In genomic region chr2:120341977-120342376, GRCh38 we compare ENCODE assay signal across 24 cellular contexts. TPM values are rescaled to one million over a fixed set of nuclear protein-coding genes. Genes with fewer than 3 reads are reported as not detected.
DNase-seq lines count a peak whose midpoint lies in the region; ATAC-seq and TF ChIP-seq lines count a peak whose summit lies in the region.
"Had no signal": no experiment of that assay in that cellular context is flagged by ENCODE, and none has a peak within 500 bp of the region (broad histone marks: within the 10 kb centered on the region; RNA-seq: fewer than 3 reads in every experiment).

No MANE protein-coding gene starts in this region.

- no peaks in the 10 kb centered on the region for H3K9me3 Mint-ChIP-seq in CD4-positive, alpha-beta T cell
- H3K9me3 Mint-ChIP-seq: IgD-negative memory B cell had no signal

- H4K8ac ChIP-seq in neuronal stem cell (ENCODE audit: low read depth, low read length), result no peak overlapping the region

- H3K9me3 ChIP-seq in CD4-positive, alpha-beta T cell (ENCODE audit: control insufficient read depth, low read length), result no peaks in the 10 kb centered on the region
- H3K9me3 ChIP-seq in WERI-Rb-1 (ENCODE audit: severe bottlenecking), result no peaks in the 10 kb centered on the region
- H3K9me3 ChIP-seq in neuronal stem cell (replicated peaks in 1 of 2; ENCODE audit: control insufficient read depth in 2 of 2, insufficient read depth in 1 of 2, low read depth in 1 of 2, low read length in 2 of 2), result peaks cover 0 to 2% of the 10 kb centered on the region in 2 donors
- H3K9me3 ChIP-seq: BE2C had no signal

- peaks cover 3 to 8% of the 10 kb centered on the region in 2 donors for H3K4me1 ChIP-seq in neuronal stem cell (ENCODE audit: control insufficient read depth in 2 of 2, insufficient read depth in 1 of 2, low read depth in 1 of 2, low read length in 2 of 2)
- H3K4me1 ChIP-seq: BE2C had no signal

- no peak for ATAC-seq in CD4-positive, alpha-beta T cell (ENCODE audit: poor library complexity)
- ATAC-seq: GM12878, Panc1 had no signal

- peaks cover 66% of the 10 kb centered on the region for H3K27me3 Mint-ChIP-seq in CD4-positive, alpha-beta T cell

- no peak overlapping the region for H3K23ac ChIP-seq in neuronal stem cell (ENCODE audit: low read depth, low read length, poor library complexity)

- H2AK5ac ChIP-seq in neuronal stem cell (ENCODE audit: low read depth, low read length), result peak overlapping the region; percentile 74

- H2BK5ac ChIP-seq in neuronal stem cell (ENCODE audit: low read length), result no peak overlapping the region

- H3K9ac ChIP-seq in neuronal stem cell (ENCODE audit: low read depth, low read length, poor library complexity), result no peak overlapping the region
- H3K9ac ChIP-seq: KMS-11 had no signal

- no peaks in the 10 kb centered on the region for H3K36me3 ChIP-seq in WERI-Rb-1
- no peaks in the 10 kb centered on the region for H3K36me3 ChIP-seq in neuronal stem cell (replicated peaks in 1 of 2; ENCODE audit: control insufficient read depth in 2 of 2, insufficient read depth in 2 of 2, low read length in 2 of 2)
- H3K36me3 ChIP-seq: BE2C had no signal

- H3K79me1 ChIP-seq in neuronal stem cell (ENCODE audit: low read depth, low read length), result peaks cover 3% of the 10 kb centered on the region

- H3K4me3 ChIP-seq in WERI-Rb-1 (ENCODE audit: low read depth, low read length) (no peak overlapping the region), neuronal stem cell (ENCODE audit: low read length in 2 of 2) (no peak overlapping the region)
- H3K4me3 ChIP-seq: GM12878 had no signal

- no peak overlapping the region for H3K18ac ChIP-seq in neuronal stem cell (ENCODE audit: low read length)

- no peak overlapping the region for H3K27ac ChIP-seq in CD4-positive, alpha-beta T cell (ENCODE audit: low read depth, low read length)
- H3K27ac ChIP-seq in WERI-Rb-1 (peak overlapping the region; percentile 54), neuronal stem cell (replicated peaks; ENCODE audit: low read length) (no peak overlapping the region)
- H3K27ac ChIP-seq: KMS-11, RWPE1 had no signal

- no peak overlapping the region for H4K91ac ChIP-seq in neuronal stem cell (ENCODE audit: low read depth, low read length, poor library complexity)

- WGBS in neuronal stem cell (ENCODE audit: extremely low coverage in 2 of 2, insufficient read length in 2 of 2, insufficient replicate concordance in 1 of 2), 2 donors, result no CpG with 5 or more reads among the region's 7 CpGs

- no peak for DNase-seq in CD4-positive, alpha-beta T cell
- peak; percentile 26 for DNase-seq in MV-4-11 (lab: John Stamatoyannopoulos, UW)
- DNase-seq in WERI-Rb-1, result no peak
- no peak for DNase-seq in neuronal stem cell (ENCODE audit: low spot score)
- DNase-seq in DMS 273 treated with DMSO at 0.1 percent for 48 hours (lab: John Stamatoyannopoulos, UW), result no peak
- DNase-seq in stimulated activated CD4-positive, alpha-beta T cell treated with anti-CD3 and anti-CD28 coated beads, Interleukin-15, amount 100 ng/mL, for 24 hours, result no peak
- DNase-seq in NCI-H2227 treated with DMSO at 0.1 percent for 48 hours (lab: John Stamatoyannopoulos, UW), result no peak
- DNase-seq: BE2C; GOT3; HCEC 1CT; NCI-H1092; NCI-H1417 treated with DMSO at 0.1 percent for 48 hours; NCI-H187; NCI-H2081 treated with DMSO at 0.1 percent for 48 hours; NCI-H2171 treated with DMSO at 0.1 percent for 48 hours; NK-92 treated with Interleukin-12 subunit alpha and Interleukin-12 subunit beta, amount 100 ng/mL, for 24 hours; SHP77 treated with DMSO at 0.1 percent for 48 hours had no signal

- H3K4ac ChIP-seq in neuronal stem cell (ENCODE audit: low read length), result no peak overlapping the region

- no peak overlapping the region for H2BK12ac ChIP-seq in neuronal stem cell (ENCODE audit: low read length)

- intact Hi-C loops in CD4-positive, alpha-beta T cell (cut with DNase I, micrococcal nuclease), result loop anchor here in 1 of 2 experiments (2.0 kb wide), 1 partner anchor 339 kb away; no protein-coding TSS in a partner anchor

- H3K4me2 ChIP-seq in neuronal stem cell (ENCODE audit: insufficient read depth, low read length, poor library complexity, severe bottlenecking), result no peak overlapping the region
- H3K4me2 ChIP-seq: KMS-11 had no signal

- H3K27ac Mint-ChIP-seq in CD4-positive, alpha-beta T cell, result no peak overlapping the region

- H3K14ac ChIP-seq in neuronal stem cell (ENCODE audit: low read length), result no peak overlapping the region

- H3K4me3 Mint-ChIP-seq in CD4-positive, alpha-beta T cell, result peak overlapping the region; percentile 44

- peak overlapping the region; percentile 78 for H2BK15ac ChIP-seq in neuronal stem cell (ENCODE audit: low read length)

- CTCF ChIA-PET in CD4-positive, alpha-beta T cell (lab: Charles Lee), result no interaction called here

- peaks cover 10% of the 10 kb centered on the region for H3K4me1 Mint-ChIP-seq in CD4-positive, alpha-beta T cell (ENCODE audit: low read depth)

- POLR2A ChIA-PET in CD4-positive, alpha-beta T cell (lab: Charles Lee), result no interaction called here

- TF ChIP-seq CTCF in CD4-positive, alpha-beta T cell (IDR thresholded peaks at IDR 0.05), result no peak
- TF ChIP-seq CTCF in WERI-Rb-1 (IDR thresholded peaks at IDR 0.05; ENCODE audit: low read depth, low read length), result no peak

- no peak overlapping the region for H2AFZ ChIP-seq in neuronal stem cell (ENCODE audit: low read length)

- H3K36me3 Mint-ChIP-seq in CD4-positive, alpha-beta T cell (ENCODE audit: low read depth), result no peaks in the 10 kb centered on the region
- H3K36me3 Mint-ChIP-seq: IgD-negative memory B cell had no signal

- H2BK120ac ChIP-seq in neuronal stem cell (ENCODE audit: low read depth, low read length), result no peak overlapping the region

- peaks cover 51% of the 10 kb centered on the region for H3K27me3 ChIP-seq in CD4-positive, alpha-beta T cell (ENCODE audit: control insufficient read depth, insufficient read depth, low read length)
- H3K27me3 ChIP-seq in WERI-Rb-1 (ENCODE audit: insufficient read depth, low read depth, severe bottlenecking), result peaks cover 21% of the 10 kb centered on the region
- H3K27me3 ChIP-seq in neuronal stem cell (ENCODE audit: control insufficient read depth in 3 of 3, insufficient read depth in 3 of 3, low read depth in 1 of 3, low read length in 3 of 3), result peaks cover 36 to 92% (median 58%) of the 10 kb centered on the region in 3 experiments

RNA-seq across cellular contexts. Expression of gene INHBB, which starts 4.0 kb away (rescaled TPM):
- total RNA-seq in CD4-positive, alpha-beta T cell, result not detected
- not detected for polyA plus RNA-seq in neuronal stem cell (2013, experiment 1 of 2)
- 0.01 TPM for polyA plus RNA-seq in neuronal stem cell (2013, experiment 2 of 2)
- total RNA-seq: OCI-LY7; T-helper 1 cell treated with Interleukin-12 subunit alpha and Interleukin-12 subunit beta and Interleukin-4 antibody, amounts not matched to agents 30 ng/mL and 1 ng/mL, for 36 hours had no signal
- polyA plus RNA-seq: GM12878, IgD-negative memory B cell had no signal
